Comparison of ENCODE assay signal across 14 cellular contexts in the genomic region with DNA sequence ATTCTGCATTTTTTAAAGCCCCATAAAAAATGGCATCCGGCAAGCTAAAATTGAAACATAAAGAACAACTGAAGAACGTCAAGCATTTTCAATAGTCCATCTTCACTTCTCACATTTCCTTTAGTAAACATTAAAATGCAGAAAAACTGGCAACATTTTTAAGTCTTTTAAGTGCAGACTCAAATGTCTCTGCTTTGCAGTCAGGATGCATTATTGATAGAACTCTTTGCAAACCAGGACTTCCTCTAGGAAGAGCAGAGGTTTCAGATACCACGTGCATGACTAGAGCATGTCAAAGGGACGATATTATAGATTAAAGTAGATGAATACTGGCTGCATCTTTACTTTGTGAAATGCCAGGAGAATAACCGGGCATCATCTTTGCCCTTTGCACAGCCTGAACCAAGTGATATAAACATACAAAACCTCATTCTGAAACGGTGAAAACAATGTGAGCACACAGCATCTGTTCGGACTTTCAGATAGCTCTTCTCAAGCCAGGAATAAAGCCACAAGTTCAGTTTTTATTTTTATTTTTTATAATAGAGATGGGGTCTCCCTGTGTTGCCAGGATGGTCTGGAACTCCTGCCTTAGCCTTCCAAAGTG.
A peak's percentile ranks its signal among the peaks of the same experiment; 100 is the strongest.
DNase-seq lines count a peak whose midpoint lies in the region; ATAC-seq and TF ChIP-seq lines count a peak whose summit lies in the region.
"Had no signal": no experiment of that assay in that cellular context is flagged by ENCODE, and none has a peak within 500 bp of the region (broad histone marks: within the 10 kb centered on the region; RNA-seq: fewer than 3 reads in every experiment).

No MANE protein-coding gene starts in this region.

- H3K4me1 Mint-ChIP-seq in activated T-cell treated with anti-CD3 and anti-CD28 coated beads, Interleukin-2, amount 50 U/mL, for 24 hours (ENCODE audit: low read depth), result peaks cover 15% of the 10 kb centered on the region

- H2AK9ac ChIP-seq in IMR-90 (replicated peaks; ENCODE audit: low read depth, low read length, poor library complexity), result no peak overlapping the region

- no peak overlapping the region for H3K4me2 ChIP-seq in IMR-90 (ENCODE audit: low read depth, low read length)
- no peak overlapping the region for H3K4me2 ChIP-seq in PC-9
- no peak overlapping the region for H3K4me2 ChIP-seq in mesenchymal stem cell (ENCODE audit: low read length, poor library complexity, severe bottlenecking)

- H2BK15ac ChIP-seq in IMR-90 (ENCODE audit: low read depth, low read length), result no peak overlapping the region
- H2BK15ac ChIP-seq in mesenchymal stem cell (ENCODE audit: low read depth, poor library complexity, severe bottlenecking), result no peak overlapping the region

- H3K4ac ChIP-seq in IMR-90 (ENCODE audit: low read depth, low read length), result no peak overlapping the region
- no peak overlapping the region for H3K4ac ChIP-seq in mesenchymal stem cell (ENCODE audit: low read depth in 1 of 2, low read length in 2 of 2)

- DNase-seq in IMR-90 (no peak), PC-9 (no peak), dorsolateral prefrontal cortex (no peak), superior temporal gyrus (ENCODE audit: extremely low spot score) (peak; percentile 58), anterior cingulate cortex (lab: John Stamatoyannopoulos, UW) (no peak), mesenchymal stem cell (no peak)
- no peak for DNase-seq in activated T-cell treated with anti-CD3 and anti-CD28 coated beads, Interleukin-2, amount 50 U/mL, for 24 hours
- DNase-seq: CD8-positive, alpha-beta T cell; DND-41; KBM-7; NCI-H1092; NCI-H146; NCI-H2227 treated with DMSO at 0.1 percent for 48 hours; NCI-H524 treated with DMSO at 0.1 percent for 48 hours had no signal

- dilution Hi-C loops in IMR-90 (cut with HindIII; ENCODE audit: low sequenced_read_pairs, unreplicated experiment), result no loop called here

- TF ChIP-seq CTCF in IMR-90 (conservative IDR thresholded peaks at IDR 0.05; ENCODE audit: low read depth, low read length) (no peak), PC-9 (conservative IDR thresholded peaks at IDR 0.05) (no peak), dorsolateral prefrontal cortex (IDR thresholded peaks at IDR 0.05 in 54 of 56, conservative IDR thresholded peaks at IDR 0.05 in 2 of 56; ENCODE audit: low read depth in 1 of 56, partially characterized antibody in 56 of 56) (no peak)

- BruUV-seq in IMR-90 (replicated peaks; lab: Mats Ljungman, UMichigan) (no TSS peak), PC-9 (replicated peaks; lab: Mats Ljungman, UMichigan) (no TSS peak)

- intact Hi-C loops in IMR-90 (cut with micrococcal nuclease) (no loop called here), PC-9 (cut with micrococcal nuclease; ENCODE audit: unreplicated experiment) (no loop called here), dorsolateral prefrontal cortex (cut with DNase I) (no loop called here)

- peaks cover 11% of the 10 kb centered on the region for H3K27me3 Mint-ChIP-seq in activated T-cell treated with anti-CD3 and anti-CD28 coated beads, Interleukin-2, amount 50 U/mL, for 24 hours

- in situ Hi-C loops in IMR-90 (cut with MboI; ENCODE audit: low sequenced_read_pairs), result no loop called here

- no peak overlapping the region for H4K5ac ChIP-seq in IMR-90 (ENCODE audit: low read depth, low read length)

- 93% methylated on average over 2 of the region's 7 CpGs; no CpG with 5 or more reads in 1 of the 2 experiments for WGBS in IMR-90 (ENCODE audit: extremely low coverage in 2 of 2, insufficient read length in 1 of 2), 2 experiments
- WGBS in mesenchymal stem cell, result 75% methylated on average over 6 of the region's 7 CpGs

- H4K20me1 ChIP-seq in IMR-90 (ENCODE audit: insufficient read depth, low read length), result peaks cover 3% of the 10 kb centered on the region
- H4K20me1 ChIP-seq in PC-9 (ENCODE audit: insufficient read depth), result no peaks in the 10 kb centered on the region

- H2AFZ ChIP-seq in IMR-90 (replicated peaks; ENCODE audit: low read length, poor library complexity) (no peak overlapping the region), PC-9 (no peak overlapping the region), mesenchymal stem cell (ENCODE audit: low read depth, low read length) (no peak overlapping the region)

- H3K23ac ChIP-seq in IMR-90 (ENCODE audit: low read depth, low read length), result no peak overlapping the region
- H3K23ac ChIP-seq in mesenchymal stem cell (ENCODE audit: low read length in 2 of 2), result no peak overlapping the region

- H3K4me1 ChIP-seq in IMR-90 (ENCODE audit: control insufficient read depth, insufficient read depth, low read length), result no peaks in the 10 kb centered on the region
- peaks cover 68% of the 10 kb centered on the region for H3K4me1 ChIP-seq in PC-9 (replicated peaks; ENCODE audit: insufficient read depth)
- H3K4me1 ChIP-seq in mesenchymal stem cell (ENCODE audit: control insufficient read depth, insufficient read depth, low read depth, low read length), result peaks cover 11% of the 10 kb centered on the region

- no peaks in the 10 kb centered on the region for H3K9me3 Mint-ChIP-seq in activated T-cell treated with anti-CD3 and anti-CD28 coated beads, Interleukin-2, amount 50 U/mL, for 24 hours
- H3K9me3 Mint-ChIP-seq: CD8-positive, alpha-beta T cell had no signal

- H3F3A ChIP-seq in PC-9 (ENCODE audit: insufficient read depth, low read depth), result peaks cover 66% of the 10 kb centered on the region

- H3K9me3 ChIP-seq in IMR-90 (ENCODE audit: control insufficient read depth, insufficient read depth, low read length) (no peaks in the 10 kb centered on the region), PC-9 (ENCODE audit: insufficient read depth, low read depth) (no peaks in the 10 kb centered on the region; the same call in 1 of the 2 replicates), mesenchymal stem cell (ENCODE audit: control insufficient read depth, low read length) (no peaks in the 10 kb centered on the region)

- H4K91ac ChIP-seq in IMR-90 (ENCODE audit: insufficient read depth, low read depth, low read length), result no peak overlapping the region
- H4K91ac ChIP-seq in mesenchymal stem cell (ENCODE audit: low read length), result no peak overlapping the region

- H3K27me3 ChIP-seq in IMR-90 (ENCODE audit: control insufficient read depth, insufficient read depth, low read length) (no peaks in the 10 kb centered on the region), PC-9 (ENCODE audit: insufficient read depth, low read depth) (no peaks in the 10 kb centered on the region), dorsolateral prefrontal cortex (no peaks in the 10 kb centered on the region), mesenchymal stem cell (ENCODE audit: control insufficient read depth in 1 of 2, insufficient read depth in 1 of 2, low read length in 2 of 2) (no peaks in the 10 kb centered on the region)

- POLR2A ChIA-PET in IMR-90 (lab: Charles Lee; ENCODE audit: unreplicated experiment) (no interaction called here), PC-9 (lab: Charles Lee; ENCODE audit: unreplicated experiment) (no interaction called here)

- H3K4me3 Mint-ChIP-seq in activated T-cell treated with anti-CD3 and anti-CD28 coated beads, Interleukin-2, amount 50 U/mL, for 24 hours, result no peak overlapping the region
- H3K4me3 Mint-ChIP-seq: CD8-positive, alpha-beta T cell had no signal

- H3K56ac ChIP-seq in IMR-90 (ENCODE audit: extremely low read depth, insufficient read depth, low read length), result no peak overlapping the region

- no peak overlapping the region for H2BK20ac ChIP-seq in IMR-90 (ENCODE audit: low read depth, low read length)

- H2BK12ac ChIP-seq in mesenchymal stem cell (ENCODE audit: low read length in 2 of 2), result no peak overlapping the region

- no peak overlapping the region for H3K18ac ChIP-seq in IMR-90 (ENCODE audit: low read depth, low read length)
- H3K18ac ChIP-seq in mesenchymal stem cell (ENCODE audit: low read depth in 1 of 2, low read length in 2 of 2), result no peak overlapping the region

- H3K36me3 Mint-ChIP-seq in activated T-cell treated with anti-CD3 and anti-CD28 coated beads, Interleukin-2, amount 50 U/mL, for 24 hours (ENCODE audit: low read depth), result no peaks in the 10 kb centered on the region
- H3K36me3 Mint-ChIP-seq: CD8-positive, alpha-beta T cell had no signal

- CTCF ChIA-PET in IMR-90 (lab: Yijun Ruan, JAX), result no interaction called here
- CTCF ChIA-PET in PC-9 (lab: Charles Lee), result no interaction called here

- no peak for TF ChIP-seq RAD21 in IMR-90 (IDR thresholded peaks at IDR 0.05; ENCODE audit: low read length)

- H3K27ac ChIP-seq in IMR-90 (ENCODE audit: insufficient read depth, low read length) (no peak overlapping the region), PC-9 (peak overlapping the region; percentile 23; the same call in 1 of the 2 replicates), dorsolateral prefrontal cortex (peak overlapping the region in 49 of 59 donors; percentile 13 to 94 (median 60)), mesenchymal stem cell (ENCODE audit: low read length, poor library complexity, severe bottlenecking) (no peak overlapping the region)

- no peaks in the 10 kb centered on the region for H3K36me3 ChIP-seq in IMR-90 (ENCODE audit: control insufficient read depth, insufficient read depth, low read length)
- H3K36me3 ChIP-seq in PC-9 (ENCODE audit: low read depth), result peaks cover 5% of the 10 kb centered on the region
- H3K36me3 ChIP-seq in mesenchymal stem cell (ENCODE audit: control insufficient read depth in 1 of 2, insufficient read depth in 2 of 2, low read depth in 1 of 2, low read length in 2 of 2), result peaks cover 16 to 76% of the 10 kb centered on the region in 2 experiments

- H2AK5ac ChIP-seq in IMR-90 (ENCODE audit: low read depth, low read length) (no peak overlapping the region), mesenchymal stem cell (ENCODE audit: low read length, severe bottlenecking) (no peak overlapping the region)

- H2BK120ac ChIP-seq in IMR-90 (ENCODE audit: low read depth, low read length) (no peak overlapping the region), mesenchymal stem cell (ENCODE audit: low read depth, low read length) (no peak overlapping the region)

- H3K9me2 ChIP-seq in PC-9 (ENCODE audit: insufficient read depth), result no peaks in the 10 kb centered on the region

- peaks cover 84% of the 10 kb centered on the region for H3K79me2 ChIP-seq in PC-9 (ENCODE audit: low read depth)

- TF ChIP-seq POLR2A in IMR-90 (IDR thresholded peaks at IDR 0.05; ENCODE audit: low read depth, low read length), result no peak

- no peak overlapping the region for H3K9ac ChIP-seq in IMR-90 (ENCODE audit: low read depth, low read length)
- H3K9ac ChIP-seq in mesenchymal stem cell (ENCODE audit: low read length), result no peak overlapping the region

- H3K27ac Mint-ChIP-seq in activated T-cell treated with anti-CD3 and anti-CD28 coated beads, Interleukin-2, amount 50 U/mL, for 24 hours, result no peak overlapping the region
- H3K27ac Mint-ChIP-seq: CD8-positive, alpha-beta T cell had no signal

- H3K79me1 ChIP-seq in IMR-90 (ENCODE audit: low read depth in 1 of 2, low read length in 2 of 2) (peaks cover 48 to 65% of the 10 kb centered on the region in 2 experiments), mesenchymal stem cell (replicated peaks; ENCODE audit: low read length, poor library complexity, severe bottlenecking) (peaks cover 28% of the 10 kb centered on the region)

- no peak; the same call in 1 of the 2 replicates for ATAC-seq in IMR-90 (ENCODE audit: low read depth)
- ATAC-seq: CD8-positive, alpha-beta T cell had no signal

- H2BK5ac ChIP-seq in IMR-90 (ENCODE audit: low read depth, low read length, poor library complexity, severe bottlenecking), result no peak overlapping the region
- H2BK5ac ChIP-seq in mesenchymal stem cell (ENCODE audit: low read depth, low read length, poor library complexity, severe bottlenecking), result no peak overlapping the region

- peaks cover 13% of the 10 kb centered on the region; the same call in 1 of the 2 replicates for H3K9me1 ChIP-seq in IMR-90 (ENCODE audit: insufficient read depth, low read length)

- H3K4me3 ChIP-seq in IMR-90 (ENCODE audit: insufficient read depth, low read depth, low read length) (no peak overlapping the region), PC-9 (no peak overlapping the region), dorsolateral prefrontal cortex (no peak overlapping the region), mesenchymal stem cell (ENCODE audit: insufficient read depth in 1 of 2, low read depth in 1 of 2, low read length in 2 of 2) (no peak overlapping the region)

- 0 out of 2 replicates have a peak overlapping the region, but pooled peaks have one; percentile 35 for H3K14ac ChIP-seq in IMR-90 (replicated peaks; ENCODE audit: low read depth, low read length)
- no peak overlapping the region for H3K14ac ChIP-seq in mesenchymal stem cell (ENCODE audit: low read length in 2 of 2)

- H4K8ac ChIP-seq in IMR-90 (ENCODE audit: low read depth in 2 of 2, low read length in 2 of 2) (no peak overlapping the region), mesenchymal stem cell (ENCODE audit: low read length) (no peak overlapping the region)

Comparison
In these comparisons a context has a peak if more than half of its experiments do, and no peak if none do; other contexts are left out.
1. H3K27ac ChIP-seq: peak in PC-9 (single experiment) and dorsolateral prefrontal cortex (49 of 59); none in IMR-90 (single experiment) and mesenchymal stem cell (single experiment).